In the genomic region with DNA sequence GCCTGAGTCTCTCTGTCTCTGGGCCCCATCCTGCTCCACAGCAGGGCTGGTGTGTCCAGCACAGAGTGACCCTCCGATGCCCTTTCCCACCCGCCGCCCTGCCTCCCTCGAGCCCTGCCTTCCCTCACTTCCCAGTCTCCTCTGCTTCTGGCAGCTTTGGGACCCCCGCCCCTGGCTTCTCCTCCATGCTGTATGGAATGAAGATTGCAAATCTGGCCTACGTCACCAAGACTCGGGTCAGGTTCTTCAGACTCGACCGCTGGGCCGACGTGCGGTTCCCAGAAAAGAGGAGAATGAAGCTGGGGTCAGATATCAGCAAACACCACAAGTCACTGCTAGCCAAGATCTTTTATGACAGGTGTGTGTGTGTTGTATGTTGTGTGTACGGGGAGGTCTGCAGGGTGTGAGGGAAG, we compare ENCODE assay signal across 16 cellular contexts. TPM values are rescaled to one million over a fixed set of nuclear protein-coding genes. Genes with fewer than 3 reads are reported as not detected.
DNase-seq lines count a peak whose midpoint lies in the region; ATAC-seq and TF ChIP-seq lines count a peak whose summit lies in the region.
"Had no signal": no experiment of that assay in that cellular context is flagged by ENCODE, and none has a peak within 500 bp of the region (broad histone marks: within the 10 kb centered on the region; RNA-seq: fewer than 3 reads in every experiment).

No MANE protein-coding gene starts in this region.

- H3K9me3 ChIP-seq in right cardiac atrium (ENCODE audit: control insufficient read depth, low read length) (no peaks in the 10 kb centered on the region), MG63 (no peaks in the 10 kb centered on the region)
- H3K9me3 ChIP-seq: Caco-2 had no signal

- DNase-seq in GM23338 (ENCODE audit: low spot score) (no peak), right cardiac atrium (peak; percentile 67 to 82 (median 81)), sciatic nerve (ENCODE audit: low spot score) (no peak), putamen (ENCODE audit: low spot score) (no peak), MG63 (no peak)
- no peak for DNase-seq in activated naive CD8-positive, alpha-beta T cell treated with anti-CD3 and anti-CD28 coated beads for 36 hours
- no peak for DNase-seq in stimulated activated naive CD4-positive, alpha-beta T cell treated with Interleukin-2 at 50 U/mL for 16 hours (lab: John Stamatoyannopoulos, UW)
- DNase-seq: amygdala; Caco-2; endodermal cell; hypothalamus; NCI-H1694 treated with DMSO at 0.1 percent for 48 hours; NCI-H446 treated with DMSO at 0.1 percent for 48 hours; NK-92 treated with Interleukin-12 subunit alpha and Interleukin-12 subunit beta, amount 100 ng/mL, for 24 hours; T-helper 1 cell; WERI-Rb-1 had no signal

- H3K9me3 Mint-ChIP-seq in GM23338, result no peaks in the 10 kb centered on the region
- H3K9me3 Mint-ChIP-seq in activated naive CD8-positive, alpha-beta T cell treated with anti-CD3 and anti-CD28 coated beads for 36 hours, result no peaks in the 10 kb centered on the region
- H3K9me3 Mint-ChIP-seq: endodermal cell had no signal

- no peaks in the 10 kb centered on the region for H3F3A ChIP-seq in GM23338 (replicated peaks; ENCODE audit: low read depth)

- no peak for TF ChIP-seq CTCF in GM23338 (conservative IDR thresholded peaks at IDR 0.05; ENCODE audit: low read depth in 2 of 2)

- no peaks in the 10 kb centered on the region; the same call in none of the 2 replicates for H3K4me1 ChIP-seq in GM23338 (ENCODE audit: insufficient read depth)
- H3K4me1 ChIP-seq in right cardiac atrium (ENCODE audit: control insufficient read depth, insufficient read depth, low read length), result no peaks in the 10 kb centered on the region
- H3K4me1 ChIP-seq: Caco-2 had no signal

- H3K4me3 ChIP-seq in GM23338 (no peak overlapping the region), right cardiac atrium (ENCODE audit: low read length) (no peak overlapping the region), MG63 (no peak overlapping the region)

- no peak overlapping the region for H3K27ac ChIP-seq in GM23338 (ENCODE audit: low read depth)
- peak overlapping the region; percentile 9 for H3K27ac ChIP-seq in right cardiac atrium (ENCODE audit: low read length)
- H3K27ac ChIP-seq: WERI-Rb-1 had no signal

- H3K9me2 ChIP-seq in GM23338 (ENCODE audit: insufficient read depth), result no peaks in the 10 kb centered on the region

- peaks cover 26% of the 10 kb centered on the region for H3K4me1 Mint-ChIP-seq in GM23338
- peaks cover 5% of the 10 kb centered on the region for H3K4me1 Mint-ChIP-seq in activated naive CD8-positive, alpha-beta T cell treated with anti-CD3 and anti-CD28 coated beads for 36 hours

- peaks cover 9% of the 10 kb centered on the region; the same call in 1 of the 2 replicates for H3K79me2 ChIP-seq in GM23338 (replicated peaks; ENCODE audit: insufficient read depth)

- intact Hi-C loops in right cardiac atrium (cut with DNase I), result no loop called here
- intact Hi-C loops in sciatic nerve (cut with DNase I), result no loop called here

- ATAC-seq in GM23338, result no peak
- ATAC-seq in right cardiac atrium, result peak; percentile 70 to 83
- ATAC-seq in sciatic nerve, result peak; percentile 67

- no peak overlapping the region for H3K4me3 Mint-ChIP-seq in GM23338
- H3K4me3 Mint-ChIP-seq in activated naive CD8-positive, alpha-beta T cell treated with anti-CD3 and anti-CD28 coated beads for 36 hours, result no peak overlapping the region
- H3K4me3 Mint-ChIP-seq: endodermal cell had no signal

- H4K20me1 ChIP-seq in GM23338 (replicated peaks; ENCODE audit: insufficient read depth), result peaks cover 5% of the 10 kb centered on the region; the same call in 1 of the 2 replicates

- peaks cover 28% of the 10 kb centered on the region for H3K36me3 Mint-ChIP-seq in GM23338 (ENCODE audit: low read depth)
- no peaks in the 10 kb centered on the region for H3K36me3 Mint-ChIP-seq in activated naive CD8-positive, alpha-beta T cell treated with anti-CD3 and anti-CD28 coated beads for 36 hours

- H3K27me3 ChIP-seq in GM23338 (ENCODE audit: insufficient read depth) (no peaks in the 10 kb centered on the region), right cardiac atrium (ENCODE audit: control insufficient read depth, insufficient read depth) (no peaks in the 10 kb centered on the region), MG63 (no peaks in the 10 kb centered on the region)

- H3K36me3 ChIP-seq in GM23338 (ENCODE audit: insufficient read depth) (no peaks in the 10 kb centered on the region; the same call in 1 of the 2 replicates), MG63 (peaks cover 42% of the 10 kb centered on the region)

- H3K4me2 ChIP-seq in GM23338, result no peak overlapping the region

- H3K27ac Mint-ChIP-seq in GM23338, result peak overlapping the region; percentile 20; the same call in 1 of the 2 replicates
- H3K27ac Mint-ChIP-seq in activated naive CD8-positive, alpha-beta T cell treated with anti-CD3 and anti-CD28 coated beads for 36 hours, result peak overlapping the region; percentile 2
- H3K27ac Mint-ChIP-seq: endodermal cell had no signal

- WGBS in right cardiac atrium, result 47% methylated on average over 13 of the region's 13 CpGs

- H2AFZ ChIP-seq in GM23338, result no peak overlapping the region

- H3K27me3 Mint-ChIP-seq in GM23338 (ENCODE audit: insufficient read depth, low read depth, poor library complexity), result peaks cover 2% of the 10 kb centered on the region
- no peaks in the 10 kb centered on the region for H3K27me3 Mint-ChIP-seq in activated naive CD8-positive, alpha-beta T cell treated with anti-CD3 and anti-CD28 coated beads for 36 hours

TF ChIP-seq in GM23338, 12 proteins besides CTCF, POLR2A, EP300 and RAD21 (continues in another document):
- TF ChIP-seq, protein P1, sequence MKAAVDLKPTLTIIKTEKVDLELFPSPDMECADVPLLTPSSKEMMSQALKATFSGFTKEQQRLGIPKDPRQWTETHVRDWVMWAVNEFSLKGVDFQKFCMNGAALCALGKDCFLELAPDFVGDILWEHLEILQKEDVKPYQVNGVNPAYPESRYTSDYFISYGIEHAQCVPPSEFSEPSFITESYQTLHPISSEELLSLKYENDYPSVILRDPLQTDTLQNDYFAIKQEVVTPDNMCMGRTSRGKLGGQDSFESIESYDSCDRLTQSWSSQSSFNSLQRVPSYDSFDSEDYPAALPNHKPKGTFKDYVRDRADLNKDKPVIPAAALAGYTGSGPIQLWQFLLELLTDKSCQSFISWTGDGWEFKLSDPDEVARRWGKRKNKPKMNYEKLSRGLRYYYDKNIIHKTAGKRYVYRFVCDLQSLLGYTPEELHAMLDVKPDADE (IDR thresholded peaks at IDR 0.05), result no peak
- TF ChIP-seq CREB1 (CRISPR knock-in tag; IDR thresholded peaks at IDR 0.05; ENCODE audit: low read depth) (no peak), EZH2 (IDR thresholded peaks at IDR 0.05; ENCODE audit: low read depth, unreplicated experiment) (no peak), STAT1 (IDR thresholded peaks at IDR 0.05; ENCODE audit: unreplicated experiment) (no peak), NANOG (IDR thresholded peaks at IDR 0.05; ENCODE audit: borderline replicate concordance) (no peak), ZNF114 (CRISPR knock-in tag; IDR thresholded peaks at IDR 0.05) (no peak)
- TF ChIP-seq, protein P2, sequence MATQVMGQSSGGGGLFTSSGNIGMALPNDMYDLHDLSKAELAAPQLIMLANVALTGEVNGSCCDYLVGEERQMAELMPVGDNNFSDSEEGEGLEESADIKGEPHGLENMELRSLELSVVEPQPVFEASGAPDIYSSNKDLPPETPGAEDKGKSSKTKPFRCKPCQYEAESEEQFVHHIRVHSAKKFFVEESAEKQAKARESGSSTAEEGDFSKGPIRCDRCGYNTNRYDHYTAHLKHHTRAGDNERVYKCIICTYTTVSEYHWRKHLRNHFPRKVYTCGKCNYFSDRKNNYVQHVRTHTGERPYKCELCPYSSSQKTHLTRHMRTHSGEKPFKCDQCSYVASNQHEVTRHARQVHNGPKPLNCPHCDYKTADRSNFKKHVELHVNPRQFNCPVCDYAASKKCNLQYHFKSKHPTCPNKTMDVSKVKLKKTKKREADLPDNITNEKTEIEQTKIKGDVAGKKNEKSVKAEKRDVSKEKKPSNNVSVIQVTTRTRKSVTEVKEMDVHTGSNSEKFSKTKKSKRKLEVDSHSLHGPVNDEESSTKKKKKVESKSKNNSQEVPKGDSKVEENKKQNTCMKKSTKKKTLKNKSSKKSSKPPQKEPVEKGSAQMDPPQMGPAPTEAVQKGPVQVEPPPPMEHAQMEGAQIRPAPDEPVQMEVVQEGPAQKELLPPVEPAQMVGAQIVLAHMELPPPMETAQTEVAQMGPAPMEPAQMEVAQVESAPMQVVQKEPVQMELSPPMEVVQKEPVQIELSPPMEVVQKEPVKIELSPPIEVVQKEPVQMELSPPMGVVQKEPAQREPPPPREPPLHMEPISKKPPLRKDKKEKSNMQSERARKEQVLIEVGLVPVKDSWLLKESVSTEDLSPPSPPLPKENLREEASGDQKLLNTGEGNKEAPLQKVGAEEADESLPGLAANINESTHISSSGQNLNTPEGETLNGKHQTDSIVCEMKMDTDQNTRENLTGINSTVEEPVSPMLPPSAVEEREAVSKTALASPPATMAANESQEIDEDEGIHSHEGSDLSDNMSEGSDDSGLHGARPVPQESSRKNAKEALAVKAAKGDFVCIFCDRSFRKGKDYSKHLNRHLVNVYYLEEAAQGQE (IDR thresholded peaks at IDR 0.05; ENCODE audit: unreplicated experiment), result no peak

RNA-seq across cellular contexts. Expression of a gene that starts 14.3 kb away (rescaled TPM):
- total RNA-seq in GM23338 (2014; rRNA removed; shearing (Covaris generic)), result 56.8 and 77.6 TPM in 2 replicates
- polyA plus RNA-seq in GM23338 (2016; fragmentation: Nextera tagmentation; extraction: Ambion mirVana) (52.4 and 53.6 TPM in 2 replicates), right cardiac atrium (19.4 TPM)
- 10 to 100 TPM; 66.1 to 66.4 TPM for total RNA-seq in activated naive CD8-positive, alpha-beta T cell treated with anti-CD3 and anti-CD28 coated beads for 36 hours
- total RNA-seq in right cardiac atrium (10 to 100 TPM; 14.1 to 20.3 (median 18.3) TPM), sciatic nerve (57.5 TPM)
- total RNA-seq in MG63 (2014; rRNA removed; shearing (Covaris generic); ENCODE audit: low replicate concordance), result 25.6 and 39.7 TPM in 2 replicates

RNA-seq across cellular contexts. Expression of a gene that starts 18.1 kb away (rescaled TPM):
- total RNA-seq in GM23338 (2014; rRNA removed; shearing (Covaris generic)), result 51.3 and 65.4 TPM in 2 replicates
- 73.5 and 76.7 TPM in 2 replicates for polyA plus RNA-seq in GM23338 (2016; fragmentation: Nextera tagmentation; extraction: Ambion mirVana)
- total RNA-seq in activated naive CD8-positive, alpha-beta T cell treated with anti-CD3 and anti-CD28 coated beads for 36 hours, result 10 to 100 TPM; 23.8 to 26.2 TPM
- total RNA-seq in right cardiac atrium, result 100 to 1,000 TPM; 169 to 222 (median 209) TPM
- polyA plus RNA-seq in right cardiac atrium, result 262 TPM
- 241 TPM for total RNA-seq in sciatic nerve
- 568 and 693 TPM in 2 replicates for total RNA-seq in MG63 (2014; rRNA removed; shearing (Covaris generic); ENCODE audit: low replicate concordance)

RNA-seq across cellular contexts. Expression of a gene that starts 26.3 kb away (rescaled TPM):
- total RNA-seq in GM23338 (2014; rRNA removed; shearing (Covaris generic)), result 12.7 and 22.4 TPM in 2 replicates
- polyA plus RNA-seq in GM23338 (2016; fragmentation: Nextera tagmentation; extraction: Ambion mirVana) (17.9 and 19.0 TPM in 2 replicates), right cardiac atrium (6.4 TPM)
- under 1 TPM; 0.80 to 0.94 TPM for total RNA-seq in activated naive CD8-positive, alpha-beta T cell treated with anti-CD3 and anti-CD28 coated beads for 36 hours
- total RNA-seq in right cardiac atrium (1 to 10 TPM; 5.5 to 9.0 (median 6.3) TPM), sciatic nerve (1.8 TPM)
- total RNA-seq in MG63 (2014; rRNA removed; shearing (Covaris generic); ENCODE audit: low replicate concordance), result 2.4 and 2.7 TPM in 2 replicates

Comparison
In these comparisons a context has a peak if more than half of its experiments do, and no peak if none do; other contexts are left out.
1. DNase-seq: peak in right cardiac atrium (3 of 3); none in GM23338 (single experiment), activated naive CD8-positive, alpha-beta T cell treated with anti-CD3 and anti-CD28 coated beads for 36 hours (single experiment), sciatic nerve (single experiment), stimulated activated naive CD4-positive, alpha-beta T cell treated with Interleukin-2 at 50 U/mL for 16 hours (single experiment), putamen (single experiment) and MG63 (single experiment).